In genomic region chr2:159798376-159798724, GRCh38 we compare ENCODE assay signal across 8 cellular contexts. TPM values are rescaled to one million over a fixed set of nuclear protein-coding genes. Genes with fewer than 3 reads are reported as not detected.
DNase-seq lines count a peak whose midpoint lies in the region; ATAC-seq, FAIRE-seq and TF ChIP-seq lines count a peak whose summit lies in the region.

No MANE protein-coding gene starts in this region.

- no peak for FAIRE-seq in GM12892 (lab: Jason Lieb, UNC)

- no peaks in the 10 kb centered on the region for H3K9me3 ChIP-seq in CD4-positive, alpha-beta T cell (ENCODE audit: control insufficient read depth, low read length)
- H3K9me3 ChIP-seq in HUES64 (ENCODE audit: insufficient read depth, low read depth, low read length): no peaks in the 10 kb centered on the region

- H3K27ac Mint-ChIP-seq in CD4-positive, alpha-beta T cell: no peak overlapping the region
- peak overlapping the region in 3 of 10 donors; percentile 2 to 28 (median 11) for H3K27ac Mint-ChIP-seq in naive thymus-derived CD8-positive, alpha-beta T cell

- WGBS in HUES64: 64% methylated on average over 9 of the region's 9 CpGs

- no peak overlapping the region for H3K27ac ChIP-seq in CD4-positive, alpha-beta T cell (ENCODE audit: low read depth, low read length)
- H3K27ac ChIP-seq in HUES64 (ENCODE audit: low read depth, low read length) (no peak overlapping the region), cingulate gyrus (ENCODE audit: low read depth, low read length) (peak overlapping the region; percentile 25)

- no peaks in the 10 kb centered on the region for H3K36me3 ChIP-seq in HUES64 (ENCODE audit: insufficient read depth, low read length)

- no peaks in the 10 kb centered on the region for H3K9me3 Mint-ChIP-seq in CD4-positive, alpha-beta T cell
- no peaks in the 10 kb centered on the region for H3K9me3 Mint-ChIP-seq in naive thymus-derived CD8-positive, alpha-beta T cell

- H3K27me3 Mint-ChIP-seq in CD4-positive, alpha-beta T cell: peaks cover 26% of the 10 kb centered on the region
- peaks cover 0 to 14% (median 4%) of the 10 kb centered on the region in 5 donors for H3K27me3 Mint-ChIP-seq in naive thymus-derived CD8-positive, alpha-beta T cell

- TF ChIP-seq POLR2A in GM12892 (IDR thresholded peaks at IDR 0.05; ENCODE audit: low read depth, low read length): no peak

- peaks cover 7% of the 10 kb centered on the region for H3K27me3 ChIP-seq in CD4-positive, alpha-beta T cell (ENCODE audit: control insufficient read depth, insufficient read depth, low read length)
- H3K27me3 ChIP-seq in HUES64 (ENCODE audit: insufficient read depth, low read length): peaks cover 54% of the 10 kb centered on the region

- intact Hi-C loops in CD4-positive, alpha-beta T cell (cut with DNase I, micrococcal nuclease): no loop called here

- DNase-seq in CD4-positive, alpha-beta T cell: no peak
- no peak for DNase-seq in naive thymus-derived CD8-positive, alpha-beta T cell
- DNase-seq in DMS 273 treated with DMSO at 0.1 percent for 48 hours (lab: John Stamatoyannopoulos, UW): no peak
- no peak for DNase-seq in GM12892 (ENCODE audit: insufficient read length)
- DNase-seq in HCEC 1CT: no peak
- no peak for DNase-seq in putamen (ENCODE audit: low spot score)

- peak overlapping the region; percentile 65 for H3K4me3 Mint-ChIP-seq in CD4-positive, alpha-beta T cell
- peak overlapping the region; percentile 66 to 90 (median 81) for H3K4me3 Mint-ChIP-seq in naive thymus-derived CD8-positive, alpha-beta T cell

- POLR2A ChIA-PET in CD4-positive, alpha-beta T cell (lab: Charles Lee): no interaction called here
- POLR2A ChIA-PET in naive thymus-derived CD8-positive, alpha-beta T cell (lab: Charles Lee): interaction anchor here (1.1 kb wide), 1 partner anchor 14 kb away, joined by 5 read pairs; no protein-coding TSS in a partner anchor

- CTCF ChIA-PET in CD4-positive, alpha-beta T cell (lab: Charles Lee): no interaction called here

- H3K4me1 Mint-ChIP-seq in CD4-positive, alpha-beta T cell (ENCODE audit: low read depth): peaks cover 21% of the 10 kb centered on the region
- peaks cover 5 to 45% (median 24%) of the 10 kb centered on the region in 4 donors for H3K4me1 Mint-ChIP-seq in naive thymus-derived CD8-positive, alpha-beta T cell

- H3K4me1 ChIP-seq in HUES64 (ENCODE audit: insufficient read depth, low read length): peaks cover 4% of the 10 kb centered on the region

- ATAC-seq in CD4-positive, alpha-beta T cell (ENCODE audit: poor library complexity): no peak
- peak in 1 of 2 donors; percentile 5 for ATAC-seq in naive thymus-derived CD8-positive, alpha-beta T cell

- no peaks in the 10 kb centered on the region for H3K36me3 Mint-ChIP-seq in CD4-positive, alpha-beta T cell (ENCODE audit: low read depth)
- no peaks in the 10 kb centered on the region for H3K36me3 Mint-ChIP-seq in naive thymus-derived CD8-positive, alpha-beta T cell

- no peak overlapping the region for H3K9ac ChIP-seq in HUES64 (ENCODE audit: low read depth, low read length)

- TF ChIP-seq CTCF in CD4-positive, alpha-beta T cell (IDR thresholded peaks at IDR 0.05): no peak

- peak overlapping the region; percentile 80 for H3K4me3 ChIP-seq in HUES64 (ENCODE audit: low read length)

RNA-seq across cellular contexts. Expression of gene CD302, which starts 0.3 kb away (rescaled TPM):
- 1 to 10 TPM; 1.0 to 1.1 TPM for total RNA-seq in CD4-positive, alpha-beta T cell
- 0.40 TPM for polyA plus RNA-seq in HUES64 (2013, experiment 1 of 2)
- 0.70 TPM for polyA plus RNA-seq in HUES64 (2013, experiment 2 of 2)
- 1 to 10 TPM; 1.3 to 1.8 TPM for total RNA-seq in naive thymus-derived CD8-positive, alpha-beta T cell
- under 1 TPM; 0.19 to 0.82 (median 0.34) TPM for polyA plus RNA-seq in naive thymus-derived CD8-positive, alpha-beta T cell
- polyA plus RNA-seq in GM12892 (2012; ENCODE audit: missing spikeins): 2.2 TPM
